Comparison of ENCODE assay signal across 8 cellular contexts in the genomic region with DNA sequence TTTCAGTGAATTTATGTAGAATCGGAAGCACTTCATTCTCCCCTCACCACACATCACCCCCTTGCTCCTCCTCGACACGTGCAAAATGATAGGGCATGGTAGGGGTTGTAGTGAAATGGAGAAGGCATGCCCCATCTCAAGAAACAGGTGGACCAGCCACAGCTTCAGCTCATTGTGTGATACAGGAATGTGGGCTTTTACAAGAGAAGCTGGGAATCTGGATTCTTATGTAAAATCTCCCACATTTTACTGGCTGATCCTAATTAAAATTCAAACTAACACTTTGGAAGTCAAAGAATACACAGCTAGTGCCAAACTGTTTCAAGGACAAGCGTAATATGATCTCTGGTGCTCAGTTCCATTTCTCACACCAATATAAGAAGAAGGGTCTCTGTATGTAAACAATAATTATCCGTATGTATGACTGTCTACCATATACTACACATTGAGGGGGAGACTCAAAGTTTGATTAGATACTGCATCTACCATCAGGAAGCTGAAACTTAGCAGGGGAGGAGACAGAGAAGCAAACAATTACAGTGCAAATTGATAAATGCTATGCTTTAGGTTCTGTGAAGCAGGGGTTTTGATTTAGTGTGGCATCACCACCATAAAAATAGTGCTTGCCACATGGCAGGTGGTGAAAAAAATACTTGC. TPM values are rescaled to one million over a fixed set of nuclear protein-coding genes. Genes with fewer than 3 reads are reported as not detected.
DNase-seq lines count a peak whose midpoint lies in the region; ATAC-seq and TF ChIP-seq lines count a peak whose summit lies in the region.

No MANE protein-coding gene starts in this region.

- no peaks in the 10 kb centered on the region for H3K27me3 Mint-ChIP-seq in T-helper 2 cell treated with Interferon-gamma antibody and Interleukin-4, amounts not matched to agents 5 μg/mL and 100 μg/mL, for 36 hours (ENCODE audit: low read depth)

- H3K27ac ChIP-seq in angular gyrus (ENCODE audit: low read depth, low read length), result peak overlapping the region; percentile 34
- no peak overlapping the region for H3K27ac ChIP-seq in rectal smooth muscle tissue (ENCODE audit: low read depth, low read length)

- DNase-seq in T-helper 2 cell treated with Interferon-gamma antibody and Interleukin-4, amounts not matched to agents 5 μg/mL and 100 μg/mL, for 36 hours (ENCODE audit: low spot score), result no peak
- no peak for DNase-seq in T-helper 2 cell
- no peak for DNase-seq in BE2C
- no peak for DNase-seq in NCI-H2107 treated with DMSO at 0.1 percent for 48 hours (lab: John Stamatoyannopoulos, UW; ENCODE audit: unreplicated experiment)

- ATAC-seq in HG03108 (IDR thresholded peaks at IDR 0.05; ENCODE audit: unreplicated experiment) (peak; percentile 6), GM18520 (IDR thresholded peaks at IDR 0.05; ENCODE audit: unreplicated experiment) (no peak)

- TF ChIP-seq CTCF in BE2C (IDR thresholded peaks at IDR 0.05; ENCODE audit: low read depth, low read length), result no peak

- H3K4me3 Mint-ChIP-seq in T-helper 2 cell treated with Interferon-gamma antibody and Interleukin-4, amounts not matched to agents 5 μg/mL and 100 μg/mL, for 36 hours, result peak overlapping the region; percentile 74

- peak overlapping the region; percentile 74 for H3K27ac Mint-ChIP-seq in T-helper 2 cell treated with Interferon-gamma antibody and Interleukin-4, amounts not matched to agents 5 μg/mL and 100 μg/mL, for 36 hours

- no peaks in the 10 kb centered on the region for H3K36me3 ChIP-seq in rectal smooth muscle tissue (ENCODE audit: control insufficient read depth, insufficient read depth, low read length)
- H3K36me3 ChIP-seq in BE2C, result peaks cover 97% of the 10 kb centered on the region

- peaks cover 29% of the 10 kb centered on the region for H3K4me1 Mint-ChIP-seq in T-helper 2 cell treated with Interferon-gamma antibody and Interleukin-4, amounts not matched to agents 5 μg/mL and 100 μg/mL, for 36 hours (ENCODE audit: low read depth)

- H3K9me3 Mint-ChIP-seq in T-helper 2 cell treated with Interferon-gamma antibody and Interleukin-4, amounts not matched to agents 5 μg/mL and 100 μg/mL, for 36 hours, result peaks cover 13% of the 10 kb centered on the region

- H3K36me3 Mint-ChIP-seq in T-helper 2 cell treated with Interferon-gamma antibody and Interleukin-4, amounts not matched to agents 5 μg/mL and 100 μg/mL, for 36 hours (ENCODE audit: low read depth), result peaks cover 51% of the 10 kb centered on the region

- H3K27me3 ChIP-seq in rectal smooth muscle tissue (ENCODE audit: control insufficient read depth, insufficient read depth, low read length) (no peaks in the 10 kb centered on the region), BE2C (no peaks in the 10 kb centered on the region)

- H3K4me1 ChIP-seq in rectal smooth muscle tissue (ENCODE audit: control insufficient read depth, insufficient read depth, low read length) (no peaks in the 10 kb centered on the region), BE2C (no peaks in the 10 kb centered on the region)

- no peaks in the 10 kb centered on the region for H3K9me3 ChIP-seq in BE2C

- no peak overlapping the region for H3K9ac ChIP-seq in rectal smooth muscle tissue (ENCODE audit: low read length)

- H3K4me3 ChIP-seq in rectal smooth muscle tissue (ENCODE audit: low read length) (peak overlapping the region; percentile 16), BE2C (ENCODE audit: low read depth, low read length) (no peak overlapping the region)

RNA-seq across cellular contexts. Expression of gene KIAA0408, which starts 24.3 kb away (rescaled TPM):
- 33.3 TPM for polyA plus RNA-seq in BE2C (2012; ENCODE audit: insufficient read depth, insufficient read length, low read depth)
